In the genomic region with DNA sequence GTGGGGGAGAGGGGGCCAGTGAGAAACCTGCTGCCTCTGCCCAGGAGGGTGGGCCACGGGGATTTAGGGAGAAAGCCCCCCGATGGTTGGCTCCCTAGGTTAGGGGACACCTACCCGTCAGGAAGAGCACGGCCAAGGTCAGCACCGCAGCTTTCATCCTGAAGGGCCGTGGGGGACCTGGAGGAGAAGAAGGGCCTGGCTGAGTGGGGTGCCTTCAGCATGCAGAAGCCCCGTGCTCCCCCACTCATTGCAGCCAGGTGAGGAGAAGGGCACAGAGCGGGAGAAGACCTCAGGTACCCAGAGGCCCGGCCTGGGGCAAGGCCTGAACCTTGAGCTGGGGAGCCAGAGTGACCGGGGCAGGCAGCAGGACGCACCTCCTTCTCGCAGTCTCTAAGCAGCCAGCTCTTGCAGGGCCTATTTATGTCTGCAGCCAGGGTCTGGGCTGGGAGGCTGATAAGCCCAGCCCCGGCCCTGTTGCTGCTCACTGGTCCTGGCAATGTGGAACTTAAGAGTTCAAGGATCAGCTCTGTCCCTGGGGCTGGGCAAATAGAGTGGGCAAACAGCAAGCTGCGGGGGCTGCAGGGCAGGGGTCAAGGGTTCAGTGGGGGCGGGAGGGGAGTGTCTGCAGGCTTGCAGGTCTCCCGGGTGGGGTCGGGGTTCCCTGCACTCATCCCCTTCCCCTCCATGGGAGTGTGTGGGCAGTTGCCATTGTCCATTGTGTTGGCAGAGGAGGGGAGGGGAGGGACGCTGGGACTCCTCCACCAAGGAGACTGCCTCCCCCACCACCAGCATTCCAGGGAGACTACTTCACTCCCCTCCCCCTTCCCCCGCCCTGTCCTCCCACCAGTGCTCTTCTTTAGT, we compare ENCODE assay signal across 1 cellular context.
TF ChIP-seq lines count a peak whose summit lies in the region.

A gene (minus strand): TSS at position 392 of the 861 bp plus-strand sequence. CDS start 235 bp downstream, at position 157.

TF ChIP-seq in HepG2, 621 proteins besides CTCF, POLR2A, EP300 and RAD21 (continued from another document and continues in another):
- TF ChIP-seq, protein P1, sequence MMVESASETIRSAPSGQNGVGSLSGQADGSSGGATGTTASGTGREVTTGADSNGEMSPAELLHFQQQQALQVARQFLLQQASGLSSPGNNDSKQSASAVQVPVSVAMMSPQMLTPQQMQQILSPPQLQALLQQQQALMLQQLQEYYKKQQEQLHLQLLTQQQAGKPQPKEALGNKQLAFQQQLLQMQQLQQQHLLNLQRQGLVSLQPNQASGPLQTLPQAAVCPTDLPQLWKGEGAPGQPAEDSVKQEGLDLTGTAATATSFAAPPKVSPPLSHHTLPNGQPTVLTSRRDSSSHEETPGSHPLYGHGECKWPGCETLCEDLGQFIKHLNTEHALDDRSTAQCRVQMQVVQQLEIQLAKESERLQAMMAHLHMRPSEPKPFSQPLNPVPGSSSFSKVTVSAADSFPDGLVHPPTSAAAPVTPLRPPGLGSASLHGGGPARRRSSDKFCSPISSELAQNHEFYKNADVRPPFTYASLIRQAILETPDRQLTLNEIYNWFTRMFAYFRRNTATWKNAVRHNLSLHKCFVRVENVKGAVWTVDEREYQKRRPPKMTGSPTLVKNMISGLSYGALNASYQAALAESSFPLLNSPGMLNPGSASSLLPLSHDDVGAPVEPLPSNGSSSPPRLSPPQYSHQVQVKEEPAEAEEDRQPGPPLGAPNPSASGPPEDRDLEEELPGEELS (CRISPR knock-in tag; IDR thresholded peaks at IDR 0.05): peak; percentile 65; the same call in 1 of the 2 replicates
- TF ChIP-seq ZNF143 (CRISPR knock-in tag; IDR thresholded peaks at IDR 0.05) (no peak), REXO4 (CRISPR knock-in tag; IDR thresholded peaks at IDR 0.05; ENCODE audit: borderline replicate concordance) (no peak), HOXA7 (CRISPR knock-in tag; IDR thresholded peaks at IDR 0.05) (0 out of 2 replicates have a peak, but pooled peaks have one; percentile 50), ZNF652 (CRISPR knock-in tag; IDR thresholded peaks at IDR 0.05; ENCODE audit: borderline replicate concordance, low read depth) (peak; percentile 22; the same call in 1 of the 2 replicates), RORA (CRISPR knock-in tag; IDR thresholded peaks at IDR 0.05) (no peak), HIVEP1 (CRISPR knock-in tag; IDR thresholded peaks at IDR 0.05) (peak; percentile 96), ZNF180 (CRISPR knock-in tag; IDR thresholded peaks at IDR 0.05; ENCODE audit: borderline replicate concordance, low read depth) (no peak), ZNF83 (CRISPR knock-in tag; IDR thresholded peaks at IDR 0.05; ENCODE audit: borderline replicate concordance) (peak; percentile 76; the same call in 1 of the 2 replicates), MEIS1 (CRISPR knock-in tag; IDR thresholded peaks at IDR 0.05; ENCODE audit: borderline replicate concordance) (no peak), PAWR (CRISPR knock-in tag; IDR thresholded peaks at IDR 0.05; ENCODE audit: borderline replicate concordance) (no peak), ZSCAN29 (CRISPR knock-in tag; conservative IDR thresholded peaks at IDR 0.05) (peak; percentile 78; the same call in 1 of the 2 replicates), YY1 (IDR thresholded peaks at IDR 0.05; ENCODE audit: insufficient read depth, insufficient replicate concordance, low read depth, low read length) (peak; percentile 72), ZIK1 (CRISPR knock-in tag; IDR thresholded peaks at IDR 0.05; ENCODE audit: borderline replicate concordance, low read depth) (no peak), ETV5 (CRISPR knock-in tag; IDR thresholded peaks at IDR 0.05; ENCODE audit: borderline replicate concordance) (peak; percentile 23; the same call in 1 of the 2 replicates), ZNF614 (CRISPR knock-in tag; IDR thresholded peaks at IDR 0.05; ENCODE audit: borderline replicate concordance) (peak; percentile 77), ZNF282 (IDR thresholded peaks at IDR 0.05; ENCODE audit: partially characterized antibody) (no peak), SMARCC2 (IDR thresholded peaks at IDR 0.05) (no peak), ZNF382 (CRISPR knock-in tag; IDR thresholded peaks at IDR 0.05; ENCODE audit: borderline replicate concordance) (no peak), ONECUT2 (CRISPR knock-in tag; IDR thresholded peaks at IDR 0.05) (peak; percentile 15; the same call in 1 of the 2 replicates), ZNF724P (CRISPR knock-in tag; IDR thresholded peaks at IDR 0.05; ENCODE audit: borderline replicate concordance) (peak; percentile 92), HES4 (CRISPR knock-in tag; IDR thresholded peaks at IDR 0.05; ENCODE audit: borderline replicate concordance) (peak; percentile 82; the same call in 1 of the 2 replicates), ZNF121 (CRISPR knock-in tag; IDR thresholded peaks at IDR 0.05) (peak; percentile 28; the same call in 1 of the 2 replicates), MLLT10 (CRISPR knock-in tag; IDR thresholded peaks at IDR 0.05) (peak; percentile 94), BRD4 (CRISPR knock-in tag; IDR thresholded peaks at IDR 0.05) (no peak), ARNT2 (CRISPR knock-in tag; IDR thresholded peaks at IDR 0.05; ENCODE audit: low read depth) (peak; percentile 87), KDM4B (CRISPR knock-in tag; IDR thresholded peaks at IDR 0.05) (peak; percentile 28; the same call in 1 of the 2 replicates), HDAC6 (IDR thresholded peaks at IDR 0.05; ENCODE audit: low read depth, low read length) (0 out of 2 replicates have a peak, but pooled peaks have one; percentile 83), DNMT3B (CRISPR knock-in tag; conservative IDR thresholded peaks at IDR 0.05) (no peak), ZZZ3 (CRISPR knock-in tag; IDR thresholded peaks at IDR 0.05; ENCODE audit: borderline replicate concordance) (no peak)
- TF ChIP-seq, protein P2, sequence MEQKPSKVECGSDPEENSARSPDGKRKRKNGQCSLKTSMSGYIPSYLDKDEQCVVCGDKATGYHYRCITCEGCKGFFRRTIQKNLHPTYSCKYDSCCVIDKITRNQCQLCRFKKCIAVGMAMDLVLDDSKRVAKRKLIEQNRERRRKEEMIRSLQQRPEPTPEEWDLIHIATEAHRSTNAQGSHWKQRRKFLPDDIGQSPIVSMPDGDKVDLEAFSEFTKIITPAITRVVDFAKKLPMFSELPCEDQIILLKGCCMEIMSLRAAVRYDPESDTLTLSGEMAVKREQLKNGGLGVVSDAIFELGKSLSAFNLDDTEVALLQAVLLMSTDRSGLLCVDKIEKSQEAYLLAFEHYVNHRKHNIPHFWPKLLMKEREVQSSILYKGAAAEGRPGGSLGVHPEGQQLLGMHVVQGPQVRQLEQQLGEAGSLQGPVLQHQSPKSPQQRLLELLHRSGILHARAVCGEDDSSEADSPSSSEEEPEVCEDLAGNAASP (CRISPR knock-in tag; IDR thresholded peaks at IDR 0.05; ENCODE audit: borderline replicate concordance): peak; percentile 84
- TF ChIP-seq, protein P3, sequence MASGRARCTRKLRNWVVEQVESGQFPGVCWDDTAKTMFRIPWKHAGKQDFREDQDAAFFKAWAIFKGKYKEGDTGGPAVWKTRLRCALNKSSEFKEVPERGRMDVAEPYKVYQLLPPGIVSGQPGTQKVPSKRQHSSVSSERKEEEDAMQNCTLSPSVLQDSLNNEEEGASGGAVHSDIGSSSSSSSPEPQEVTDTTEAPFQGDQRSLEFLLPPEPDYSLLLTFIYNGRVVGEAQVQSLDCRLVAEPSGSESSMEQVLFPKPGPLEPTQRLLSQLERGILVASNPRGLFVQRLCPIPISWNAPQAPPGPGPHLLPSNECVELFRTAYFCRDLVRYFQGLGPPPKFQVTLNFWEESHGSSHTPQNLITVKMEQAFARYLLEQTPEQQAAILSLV (CRISPR knock-in tag; IDR thresholded peaks at IDR 0.05; ENCODE audit: borderline replicate concordance): no peak
- TF ChIP-seq, protein P4, sequence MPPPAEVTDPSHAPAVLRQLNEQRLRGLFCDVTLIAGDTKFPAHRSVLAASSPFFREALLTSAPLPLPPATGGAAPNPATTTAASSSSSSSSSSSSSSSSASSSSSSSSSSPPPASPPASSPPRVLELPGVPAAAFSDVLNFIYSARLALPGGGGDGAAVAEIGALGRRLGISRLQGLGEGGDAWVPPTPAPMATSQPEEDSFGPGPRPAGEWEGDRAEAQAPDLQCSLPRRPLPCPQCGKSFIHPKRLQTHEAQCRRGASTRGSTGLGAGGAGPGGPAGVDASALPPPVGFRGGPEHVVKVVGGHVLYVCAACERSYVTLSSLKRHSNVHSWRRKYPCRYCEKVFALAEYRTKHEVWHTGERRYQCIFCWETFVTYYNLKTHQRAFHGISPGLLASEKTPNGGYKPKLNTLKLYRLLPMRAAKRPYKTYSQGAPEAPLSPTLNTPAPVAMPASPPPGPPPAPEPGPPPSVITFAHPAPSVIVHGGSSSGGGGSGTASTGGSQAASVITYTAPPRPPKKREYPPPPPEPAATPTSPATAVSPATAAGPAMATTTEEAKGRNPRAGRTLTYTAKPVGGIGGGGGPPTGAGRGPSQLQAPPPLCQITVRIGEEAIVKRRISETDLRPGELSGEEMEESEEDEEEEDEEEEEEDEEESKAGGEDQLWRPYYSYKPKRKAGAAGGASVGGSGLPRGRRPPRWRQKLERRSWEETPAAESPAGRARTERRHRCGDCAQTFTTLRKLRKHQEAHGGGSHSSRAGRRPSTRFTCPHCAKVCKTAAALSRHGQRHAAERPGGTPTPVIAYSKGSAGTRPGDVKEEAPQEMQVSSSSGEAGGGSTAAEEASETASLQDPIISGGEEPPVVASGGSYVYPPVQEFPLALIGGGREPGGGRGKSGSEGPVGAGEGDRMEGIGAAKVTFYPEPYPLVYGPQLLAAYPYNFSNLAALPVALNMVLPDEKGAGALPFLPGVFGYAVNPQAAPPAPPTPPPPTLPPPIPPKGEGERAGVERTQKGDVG (CRISPR knock-in tag; IDR thresholded peaks at IDR 0.05; ENCODE audit: borderline replicate concordance): peak; percentile 81; the same call in 1 of the 2 replicates
- TF ChIP-seq, protein P5, sequence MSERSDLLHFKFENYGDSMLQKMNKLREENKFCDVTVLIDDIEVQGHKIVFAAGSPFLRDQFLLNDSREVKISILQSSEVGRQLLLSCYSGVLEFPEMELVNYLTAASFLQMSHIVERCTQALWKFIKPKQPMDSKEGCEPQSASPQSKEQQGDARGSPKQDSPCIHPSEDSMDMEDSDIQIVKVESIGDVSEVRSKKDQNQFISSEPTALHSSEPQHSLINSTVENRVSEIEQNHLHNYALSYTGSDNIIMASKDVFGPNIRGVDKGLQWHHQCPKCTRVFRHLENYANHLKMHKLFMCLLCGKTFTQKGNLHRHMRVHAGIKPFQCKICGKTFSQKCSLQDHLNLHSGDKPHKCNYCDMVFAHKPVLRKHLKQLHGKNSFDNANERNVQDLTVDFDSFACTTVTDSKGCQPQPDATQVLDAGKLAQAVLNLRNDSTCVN (CRISPR knock-in tag; IDR thresholded peaks at IDR 0.05; ENCODE audit: borderline replicate concordance): peak; percentile 54; the same call in 1 of the 2 replicates
- TF ChIP-seq, protein P6, sequence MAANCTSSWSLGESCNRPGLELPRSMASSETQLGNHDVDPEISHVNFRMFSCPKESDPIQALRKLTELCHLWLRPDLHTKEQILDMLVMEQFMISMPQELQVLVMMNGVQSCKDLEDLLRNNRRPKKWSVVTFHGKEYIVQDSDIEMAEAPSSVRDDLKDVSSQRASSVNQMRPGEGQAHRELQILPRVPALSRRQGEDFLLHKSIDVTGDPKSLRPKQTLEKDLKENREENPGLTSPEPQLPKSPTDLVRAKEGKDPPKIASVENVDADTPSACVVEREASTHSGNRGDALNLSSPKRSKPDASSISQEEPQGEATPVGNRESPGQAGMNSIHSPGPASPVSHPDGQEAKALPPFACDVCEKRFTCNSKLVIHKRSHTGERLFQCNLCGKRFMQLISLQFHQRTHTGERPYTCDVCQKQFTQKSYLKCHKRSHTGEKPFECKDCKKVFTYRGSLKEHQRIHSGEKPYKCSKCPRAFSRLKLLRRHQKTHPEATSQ (CRISPR knock-in tag; IDR thresholded peaks at IDR 0.05; ENCODE audit: borderline replicate concordance): peak; percentile 91; the same call in 1 of the 2 replicates
- TF ChIP-seq, protein P7, sequence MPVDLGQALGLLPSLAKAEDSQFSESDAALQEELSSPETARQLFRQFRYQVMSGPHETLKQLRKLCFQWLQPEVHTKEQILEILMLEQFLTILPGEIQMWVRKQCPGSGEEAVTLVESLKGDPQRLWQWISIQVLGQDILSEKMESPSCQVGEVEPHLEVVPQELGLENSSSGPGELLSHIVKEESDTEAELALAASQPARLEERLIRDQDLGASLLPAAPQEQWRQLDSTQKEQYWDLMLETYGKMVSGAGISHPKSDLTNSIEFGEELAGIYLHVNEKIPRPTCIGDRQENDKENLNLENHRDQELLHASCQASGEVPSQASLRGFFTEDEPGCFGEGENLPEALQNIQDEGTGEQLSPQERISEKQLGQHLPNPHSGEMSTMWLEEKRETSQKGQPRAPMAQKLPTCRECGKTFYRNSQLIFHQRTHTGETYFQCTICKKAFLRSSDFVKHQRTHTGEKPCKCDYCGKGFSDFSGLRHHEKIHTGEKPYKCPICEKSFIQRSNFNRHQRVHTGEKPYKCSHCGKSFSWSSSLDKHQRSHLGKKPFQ (CRISPR knock-in tag; IDR thresholded peaks at IDR 0.05; ENCODE audit: insufficient replicate concordance): no peak
- TF ChIP-seq, protein P8, sequence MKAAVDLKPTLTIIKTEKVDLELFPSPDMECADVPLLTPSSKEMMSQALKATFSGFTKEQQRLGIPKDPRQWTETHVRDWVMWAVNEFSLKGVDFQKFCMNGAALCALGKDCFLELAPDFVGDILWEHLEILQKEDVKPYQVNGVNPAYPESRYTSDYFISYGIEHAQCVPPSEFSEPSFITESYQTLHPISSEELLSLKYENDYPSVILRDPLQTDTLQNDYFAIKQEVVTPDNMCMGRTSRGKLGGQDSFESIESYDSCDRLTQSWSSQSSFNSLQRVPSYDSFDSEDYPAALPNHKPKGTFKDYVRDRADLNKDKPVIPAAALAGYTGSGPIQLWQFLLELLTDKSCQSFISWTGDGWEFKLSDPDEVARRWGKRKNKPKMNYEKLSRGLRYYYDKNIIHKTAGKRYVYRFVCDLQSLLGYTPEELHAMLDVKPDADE (CRISPR knock-in tag; IDR thresholded peaks at IDR 0.05): no peak
- TF ChIP-seq, protein P9, sequence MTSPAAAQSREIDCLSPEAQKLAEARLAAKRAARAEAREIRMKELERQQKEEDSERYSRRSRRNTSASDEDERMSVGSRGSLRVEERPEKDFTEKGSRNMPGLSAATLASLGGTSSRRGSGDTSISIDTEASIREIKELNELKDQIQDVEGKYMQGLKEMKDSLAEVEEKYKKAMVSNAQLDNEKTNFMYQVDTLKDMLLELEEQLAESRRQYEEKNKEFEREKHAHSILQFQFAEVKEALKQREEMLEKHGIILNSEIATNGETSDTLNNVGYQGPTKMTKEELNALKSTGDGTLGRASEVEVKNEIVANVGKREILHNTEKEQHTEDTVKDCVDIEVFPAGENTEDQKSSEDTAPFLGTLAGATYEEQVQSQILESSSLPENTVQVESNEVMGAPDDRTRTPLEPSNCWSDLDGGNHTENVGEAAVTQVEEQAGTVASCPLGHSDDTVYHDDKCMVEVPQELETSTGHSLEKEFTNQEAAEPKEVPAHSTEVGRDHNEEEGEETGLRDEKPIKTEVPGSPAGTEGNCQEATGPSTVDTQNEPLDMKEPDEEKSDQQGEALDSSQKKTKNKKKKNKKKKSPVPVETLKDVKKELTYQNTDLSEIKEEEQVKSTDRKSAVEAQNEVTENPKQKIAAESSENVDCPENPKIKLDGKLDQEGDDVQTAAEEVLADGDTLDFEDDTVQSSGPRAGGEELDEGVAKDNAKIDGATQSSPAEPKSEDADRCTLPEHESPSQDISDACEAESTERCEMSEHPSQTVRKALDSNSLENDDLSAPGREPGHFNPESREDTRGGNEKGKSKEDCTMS (CRISPR knock-in tag; conservative IDR thresholded peaks at IDR 0.05): no peak
